ENCODE assay signal across 31 cellular contexts in the genomic region with DNA sequence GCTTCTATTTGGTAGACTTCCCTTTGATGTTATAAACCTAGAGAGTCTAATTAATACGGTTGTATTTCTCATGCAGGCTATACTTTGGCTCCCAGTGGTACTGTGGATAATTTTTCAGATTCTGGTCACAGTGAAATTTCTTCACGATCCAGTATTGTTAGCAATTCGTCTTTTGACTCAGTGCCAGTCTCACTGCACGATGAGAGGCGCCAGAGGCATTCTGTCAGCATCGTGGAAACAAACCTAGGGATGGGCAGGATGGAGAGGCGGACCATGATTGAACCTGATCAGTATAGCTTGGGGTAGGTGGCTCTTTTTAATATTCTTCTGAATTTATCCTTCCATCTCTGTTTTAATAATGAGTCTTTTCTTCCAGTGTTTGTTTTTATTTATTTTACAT.
"Had no signal": no experiment of that assay in that cellular context is flagged by ENCODE, and none has a peak within 500 bp of the region (broad histone marks: within the 10 kb centered on the region; RNA-seq: fewer than 3 reads in every experiment).

No MANE protein-coding gene starts in this region.

- H3K4me3 Mint-ChIP-seq: activated CD4-positive, alpha-beta memory T cell treated with anti-CD3 and anti-CD28 coated beads, Interleukin-2, amount 10 ng/mL, durations not matched to agents 7 days and 5 days; activated naive CD4-positive, alpha-beta T cell treated with anti-CD3 and anti-CD28 coated beads, Interleukin-2, amount 10 ng/mL, durations not matched to agents 7 days and 5 days; activated T-cell treated with anti-CD3 and anti-CD28 coated beads, Interleukin-2, amount 50 U/mL, for 24 hours; central memory CD8-positive, alpha-beta T cell; nephron; T-helper 1 cell treated with Interleukin-12 subunit alpha and Interleukin-12 subunit beta and Interleukin-4 antibody, amounts not matched to agents 30 μg/mL and 1 μg/mL, for 36 hours had no signal

- DNase-seq: activated CD4-positive, alpha-beta memory T cell treated with anti-CD3 and anti-CD28 coated beads, Interleukin-2, amount 10 ng/mL, durations not matched to agents 7 days and 5 days; activated CD4-positive, alpha-beta T cell treated with anti-CD3 and anti-CD28 coated beads for 48 hours; activated CD8-positive, alpha-beta memory T cell treated with anti-CD3 and anti-CD28 coated beads, Interleukin-2, amount 50 U/mL, for 48 hours; activated gamma-delta T cell; activated naive CD4-positive, alpha-beta T cell treated with anti-CD3 and anti-CD28 coated beads, Interleukin-2, amount 10 ng/mL, durations not matched to agents 7 days and 5 days; activated T-cell treated with anti-CD3 and anti-CD28 coated beads, Interleukin-2, amount 50 U/mL, for 24 hours; amniotic stem cell; colonic mucosa; effector memory CD4-positive, alpha-beta T cell; erythroblast; gastrocnemius medialis; hippocampal formation; mesendoderm; stimulated activated CD4-positive, alpha-beta T cell treated with anti-CD3 and anti-CD28 coated beads, Interleukin-12 subunit alpha, Interleukin-12 subunit beta, amount 100 ng/mL, for 4 hours; stimulated activated CD4-positive, alpha-beta T cell treated with anti-CD3 and anti-CD28 coated beads, Interleukin-4, amount 100 ng/mL, for 1 hour; stimulated activated naive CD8-positive, alpha-beta T cell treated with anti-CD3 and anti-CD28 coated beads, Interleukin-15, Interleukin-2, amounts not matched to agents 100 U/mL and 50 U/mL, for 24 hours; T-helper 9 cell; trophoblast cell; WERI-Rb-1 had no signal

- H3K9me3 ChIP-seq: colonic mucosa, gastrocnemius medialis, thoracic aorta had no signal

- H3K27ac Mint-ChIP-seq: activated CD4-positive, alpha-beta memory T cell treated with anti-CD3 and anti-CD28 coated beads, Interleukin-2, amount 10 ng/mL, durations not matched to agents 7 days and 5 days; activated naive CD4-positive, alpha-beta T cell treated with anti-CD3 and anti-CD28 coated beads, Interleukin-2, amount 10 ng/mL, durations not matched to agents 7 days and 5 days; activated T-cell treated with anti-CD3 and anti-CD28 coated beads, Interleukin-2, amount 50 U/mL, for 24 hours; nephron; progenitor cell of endocrine pancreas; T-helper 1 cell treated with Interleukin-12 subunit alpha and Interleukin-12 subunit beta and Interleukin-4 antibody, amounts not matched to agents 30 μg/mL and 1 μg/mL, for 36 hours had no signal

- H3K27me3 Mint-ChIP-seq: activated CD4-positive, alpha-beta memory T cell treated with anti-CD3 and anti-CD28 coated beads, Interleukin-2, amount 10 ng/mL, durations not matched to agents 7 days and 5 days; activated naive CD4-positive, alpha-beta T cell treated with anti-CD3 and anti-CD28 coated beads, Interleukin-2, amount 10 ng/mL, durations not matched to agents 7 days and 5 days; activated T-cell treated with anti-CD3 and anti-CD28 coated beads, Interleukin-2, amount 50 U/mL, for 24 hours; central memory CD8-positive, alpha-beta T cell; progenitor cell of endocrine pancreas had no signal

- H3K4me1 Mint-ChIP-seq: activated CD4-positive, alpha-beta memory T cell treated with anti-CD3 and anti-CD28 coated beads, Interleukin-2, amount 10 ng/mL, durations not matched to agents 7 days and 5 days; activated naive CD4-positive, alpha-beta T cell treated with anti-CD3 and anti-CD28 coated beads, Interleukin-2, amount 10 ng/mL, durations not matched to agents 7 days and 5 days; central memory CD8-positive, alpha-beta T cell had no signal

- FAIRE-seq: TTC549, urothelium cell line had no signal

- ATAC-seq: activated CD4-positive, CD25-positive, alpha-beta regulatory T cell treated with anti-CD3 and anti-CD28 coated beads, Interleukin-2, amount 50 U/mL, for 24 hours; gastrocnemius medialis; left lobe of liver; sciatic nerve; stimulated activated naive CD8-positive, alpha-beta T cell treated with anti-CD3 and anti-CD28 coated beads, Interleukin-15, Interleukin-2, amounts not matched to agents 100 U/mL and 50 U/mL, for 24 hours had no signal

- H3K9me3 Mint-ChIP-seq: activated CD4-positive, alpha-beta memory T cell treated with anti-CD3 and anti-CD28 coated beads, Interleukin-2, amount 10 ng/mL, durations not matched to agents 7 days and 5 days; activated naive CD4-positive, alpha-beta T cell treated with anti-CD3 and anti-CD28 coated beads, Interleukin-2, amount 10 ng/mL, durations not matched to agents 7 days and 5 days; activated T-cell treated with anti-CD3 and anti-CD28 coated beads, Interleukin-2, amount 50 U/mL, for 24 hours; central memory CD8-positive, alpha-beta T cell; nephron; T-helper 1 cell treated with Interleukin-12 subunit alpha and Interleukin-12 subunit beta and Interleukin-4 antibody, amounts not matched to agents 30 μg/mL and 1 μg/mL, for 36 hours had no signal

- H3K4me1 ChIP-seq: colonic mucosa had no signal

- H3K36me3 ChIP-seq: colonic mucosa had no signal

- H3K4me3 ChIP-seq: colonic mucosa, gastrocnemius medialis, lung, skin epidermis, thoracic aorta had no signal

- H3K27ac ChIP-seq: colonic mucosa, gastrocnemius medialis, skin epidermis, thoracic aorta, WERI-Rb-1 had no signal

- H3K27me3 ChIP-seq: colonic mucosa, gastrocnemius medialis had no signal
